In genomic region chr1:14983277-14983676, GRCh38 we compare ENCODE assay signal across 18 cellular contexts.
A peak's percentile ranks its signal among the peaks of the same experiment; 100 is the strongest.
DNase-seq lines count a peak whose midpoint lies in the region; ATAC-seq and TF ChIP-seq lines count a peak whose summit lies in the region.
"Had no signal": no experiment of that assay in that cellular context is flagged by ENCODE, and none has a peak within 500 bp of the region (broad histone marks: within the 10 kb centered on the region; RNA-seq: fewer than 3 reads in every experiment).

No MANE protein-coding gene starts in this region.

- H3K9me3 ChIP-seq in OCI-LY1 (ENCODE audit: low read length), result no peaks in the 10 kb centered on the region
- H3K9me3 ChIP-seq: gastroesophageal sphincter, SK-N-SH, uterus had no signal

- no peak for DNase-seq in NCI-H1417 (lab: John Stamatoyannopoulos, UW)
- no peak for DNase-seq in activated T-cell treated with anti-CD3 and anti-CD28 coated beads, Interleukin-2, amount 50 U/mL, for 72 hours
- DNase-seq: activated CD8-positive, alpha-beta memory T cell treated with anti-CD3 and anti-CD28 coated beads, Interleukin-2, amount 50 U/mL, for 4 hours; activated gamma-delta T cell; CD4-positive, CD25-positive, alpha-beta regulatory T cell; DMS53; H7; mesendoderm; SK-N-SH; uterus had no signal

- H3K4me3 Mint-ChIP-seq in activated T-cell treated with anti-CD3 and anti-CD28 coated beads, Interleukin-2, amount 50 U/mL, for 72 hours, result no peak overlapping the region
- H3K4me3 Mint-ChIP-seq: CD4-positive, CD25-positive, alpha-beta regulatory T cell; neural crest cell had no signal

- H3K9me3 Mint-ChIP-seq in activated T-cell treated with anti-CD3 and anti-CD28 coated beads, Interleukin-2, amount 50 U/mL, for 72 hours, result no peaks in the 10 kb centered on the region
- H3K9me3 Mint-ChIP-seq: neural crest cell had no signal

- no peaks in the 10 kb centered on the region for H3F3A ChIP-seq in OCI-LY1 (ENCODE audit: insufficient read depth, low read length)

- H3K27ac ChIP-seq in 22Rv1 (no peak overlapping the region), OCI-LY1 (ENCODE audit: low read depth, low read length, poor library complexity, severe bottlenecking) (no peak overlapping the region)
- H3K27ac ChIP-seq: gastroesophageal sphincter, uterus had no signal

- H3K4me1 ChIP-seq in OCI-LY1 (ENCODE audit: insufficient read depth, low read length, severe bottlenecking), result no peaks in the 10 kb centered on the region
- H3K4me1 ChIP-seq: uterus had no signal

- ATAC-seq in esophagus mucosa, result peak; percentile 35
- ATAC-seq in activated CD4-positive, CD25-positive, alpha-beta regulatory T cell treated with anti-CD3 and anti-CD28 coated beads, Interleukin-2, amount 50 U/mL, for 24 hours, result no peak
- ATAC-seq in GM18498 (IDR thresholded peaks at IDR 0.05; ENCODE audit: unreplicated experiment), result no peak
- ATAC-seq in activated T-cell treated with anti-CD3 and anti-CD28 coated beads, Interleukin-2, amount 50 U/mL, for 72 hours (replicated peaks in 1 of 2), result no peak
- ATAC-seq: gastroesophageal sphincter had no signal

- TF ChIP-seq CTCF in 22Rv1 (IDR thresholded peaks at IDR 0.05), result peak; percentile 35
- 0 out of 3 replicates have a peak, but pooled peaks have one; percentile 21 for TF ChIP-seq CTCF in GM12872 (IDR thresholded peaks at IDR 0.05; ENCODE audit: insufficient read depth, low read depth, low read length)
- TF ChIP-seq CTCF in OCI-LY1 (IDR thresholded peaks at IDR 0.05; ENCODE audit: low read length), result peak; percentile 56

- no peak overlapping the region for H3K27ac Mint-ChIP-seq in activated T-cell treated with anti-CD3 and anti-CD28 coated beads, Interleukin-2, amount 50 U/mL, for 72 hours
- H3K27ac Mint-ChIP-seq: CD4-positive, CD25-positive, alpha-beta regulatory T cell had no signal

- no peak overlapping the region for H3K9ac ChIP-seq in OCI-LY1 (ENCODE audit: low read length)
- H3K9ac ChIP-seq: SK-N-SH had no signal

- no peaks in the 10 kb centered on the region for H3K36me3 Mint-ChIP-seq in activated T-cell treated with anti-CD3 and anti-CD28 coated beads, Interleukin-2, amount 50 U/mL, for 72 hours (ENCODE audit: insufficient read depth in 2 of 2)
- H3K36me3 Mint-ChIP-seq: CD4-positive, CD25-positive, alpha-beta regulatory T cell had no signal

- H2AFZ ChIP-seq in OCI-LY1 (ENCODE audit: low read length), result no peak overlapping the region

- H3K27me3 Mint-ChIP-seq in activated T-cell treated with anti-CD3 and anti-CD28 coated beads, Interleukin-2, amount 50 U/mL, for 72 hours (ENCODE audit: low read depth), result no peaks in the 10 kb centered on the region

- no peak overlapping the region for H3K4me3 ChIP-seq in OCI-LY1 (ENCODE audit: low read depth, low read length, poor library complexity, severe bottlenecking)
- H3K4me3 ChIP-seq: gastroesophageal sphincter, uterus had no signal

- no peaks in the 10 kb centered on the region for H3K4me1 Mint-ChIP-seq in activated T-cell treated with anti-CD3 and anti-CD28 coated beads, Interleukin-2, amount 50 U/mL, for 72 hours (ENCODE audit: low read depth)
- H3K4me1 Mint-ChIP-seq: CD4-positive, CD25-positive, alpha-beta regulatory T cell had no signal

- no peak overlapping the region for H3K4me2 ChIP-seq in OCI-LY1 (ENCODE audit: low read length)
- H3K4me2 ChIP-seq: SK-N-SH had no signal

- H3K27me3 ChIP-seq in OCI-LY1 (ENCODE audit: insufficient read depth, low read length), result no peaks in the 10 kb centered on the region
- H3K27me3 ChIP-seq: gastroesophageal sphincter, uterus had no signal

- no peaks in the 10 kb centered on the region for H3K79me2 ChIP-seq in OCI-LY1 (ENCODE audit: insufficient read depth, low read length)

- no peaks in the 10 kb centered on the region for H3K9me2 ChIP-seq in OCI-LY1 (ENCODE audit: low read depth, low read length)
- H3K9me2 ChIP-seq: SK-N-SH had no signal

- no peaks in the 10 kb centered on the region for H4K20me1 ChIP-seq in OCI-LY1 (ENCODE audit: insufficient read depth, low read length)

- H3K36me3 ChIP-seq in OCI-LY1 (ENCODE audit: insufficient read depth, low read length), result no peaks in the 10 kb centered on the region
- H3K36me3 ChIP-seq: gastroesophageal sphincter, uterus had no signal
